Comparison of ENCODE assay signal across 11 cellular contexts in the genomic region with DNA sequence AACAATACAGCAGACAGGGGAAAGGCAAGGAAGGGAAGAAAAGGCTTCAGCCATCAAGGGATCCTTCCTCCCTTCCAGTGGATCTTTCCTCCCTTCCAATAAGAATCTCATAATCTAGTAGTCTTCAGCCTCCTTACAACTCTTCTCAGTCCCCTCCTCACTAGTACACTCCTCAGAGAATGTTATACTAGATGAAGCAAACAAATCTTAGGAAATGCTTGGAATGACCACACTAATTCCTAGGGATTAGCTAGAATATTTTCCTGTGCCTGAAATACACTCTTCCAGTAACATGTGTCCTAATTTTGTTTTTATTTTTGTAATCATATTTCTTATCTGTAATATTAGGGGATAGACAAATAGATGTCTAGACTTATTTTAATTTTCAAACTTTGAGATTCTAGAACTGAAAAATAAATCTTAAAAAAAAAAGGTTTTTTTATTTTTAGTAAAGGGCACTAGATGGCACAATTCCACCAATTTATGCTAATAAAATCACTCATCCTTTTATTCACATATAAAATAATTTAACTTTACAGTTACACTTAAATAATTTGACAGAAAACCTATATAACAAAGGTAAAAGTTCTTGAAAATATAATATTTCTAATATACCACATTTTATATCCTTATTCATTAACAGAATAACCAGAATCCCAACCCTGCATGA. TPM values are rescaled to one million over a fixed set of nuclear protein-coding genes. Genes with fewer than 3 reads are reported as not detected.
DNase-seq lines count a peak whose midpoint lies in the region; ATAC-seq, FAIRE-seq and TF ChIP-seq lines count a peak whose summit lies in the region.
"Had no signal": no experiment of that assay in that cellular context is flagged by ENCODE, and none has a peak within 500 bp of the region (broad histone marks: within the 10 kb centered on the region; RNA-seq: fewer than 3 reads in every experiment).

No MANE protein-coding gene starts in this region.

- peak; percentile 41 for TF ChIP-seq CTCF in D721Med (IDR thresholded peaks at IDR 0.05; ENCODE audit: insufficient read depth, missing control alignments)
- TF ChIP-seq CTCF in MM.1S (IDR thresholded peaks at IDR 0.05; ENCODE audit: low read length) = peak; percentile 22; the same call in 1 of the 2 replicates
- TF ChIP-seq CTCF in chondrocyte (IDR thresholded peaks at IDR 0.05) = peak; percentile 87
- peak; percentile 16 to 52 (median 29) for TF ChIP-seq CTCF in nephron (IDR thresholded peaks at IDR 0.05; ENCODE audit: unreplicated experiment in 3 of 3)

- no peaks in the 10 kb centered on the region for H3K9me3 Mint-ChIP-seq in chondrocyte (ENCODE audit: low read depth)
- no peaks in the 10 kb centered on the region for H3K9me3 Mint-ChIP-seq in nephron
- H3K9me3 Mint-ChIP-seq: activated B cell treated with CpG ODN at 0.5 μM for 24 hours; activated naive CD4-positive, alpha-beta T cell treated with anti-CD3 and anti-CD28 coated beads for 36 hours had no signal

- H3K9ac ChIP-seq in MM.1S (ENCODE audit: low read length) = no peak overlapping the region

- H3K27ac Mint-ChIP-seq in chondrocyte (ENCODE audit: unreplicated experiment) (no peak overlapping the region), nephron (peak overlapping the region in 1 of 3 experiments; percentile 26)
- H3K27ac Mint-ChIP-seq: activated naive CD4-positive, alpha-beta T cell treated with anti-CD3 and anti-CD28 coated beads for 36 hours had no signal

- H3K9me3 ChIP-seq in MM.1S (replicated peaks; ENCODE audit: insufficient read depth, low read length) = no peaks in the 10 kb centered on the region

- H3K27me3 Mint-ChIP-seq in chondrocyte (ENCODE audit: low read depth) (peaks cover 2% of the 10 kb centered on the region), nephron (ENCODE audit: low read depth) (no peaks in the 10 kb centered on the region)
- H3K27me3 Mint-ChIP-seq: activated B cell treated with CpG ODN at 0.5 μM for 24 hours had no signal

- H3K27ac ChIP-seq in MM.1S (ENCODE audit: low read length) = no peak overlapping the region

- DNase-seq in D721Med (ENCODE audit: insufficient read length, low spot score) (no peak), MM.1S (no peak), chondrocyte (ENCODE audit: low spot score) (no peak), NCI-H2107 treated with DMSO at 0.1 percent for 48 hours (lab: John Stamatoyannopoulos, UW; ENCODE audit: unreplicated experiment) (no peak)
- DNase-seq: activated B cell treated with CpG ODN at 0.5 μM for 24 hours; activated naive CD4-positive, alpha-beta T cell treated with anti-CD3 and anti-CD28 coated beads for 36 hours; MV-4-11; substantia nigra had no signal

- no peak overlapping the region for H3K4me3 ChIP-seq in MM.1S (ENCODE audit: low read length)

- ATAC-seq in HG02759 (IDR thresholded peaks at IDR 0.05; ENCODE audit: unreplicated experiment) = no peak
- no peak for ATAC-seq in HG03342 (IDR thresholded peaks at IDR 0.05; ENCODE audit: unreplicated experiment)

- H3K4me2 ChIP-seq in MM.1S (ENCODE audit: low read depth, low read length) = no peak overlapping the region

- no peaks in the 10 kb centered on the region for H3K27me3 ChIP-seq in MM.1S (replicated peaks; ENCODE audit: insufficient read depth, low read length)

- H3K4me1 ChIP-seq in MM.1S (ENCODE audit: low read length) = peaks cover 18% of the 10 kb centered on the region

- no peaks in the 10 kb centered on the region for H4K20me1 ChIP-seq in MM.1S (ENCODE audit: insufficient read depth, low read length)

- FAIRE-seq in D721Med (lab: Jason Lieb, UNC) = no peak

- H3K36me3 ChIP-seq in MM.1S (replicated peaks; ENCODE audit: insufficient read depth, low read length) = no peaks in the 10 kb centered on the region

- H3K4me1 Mint-ChIP-seq in chondrocyte (ENCODE audit: low read depth) (peaks cover 8% of the 10 kb centered on the region), nephron (peaks cover 12% of the 10 kb centered on the region)

- H3K36me3 Mint-ChIP-seq in chondrocyte (ENCODE audit: low read depth) = no peaks in the 10 kb centered on the region
- no peaks in the 10 kb centered on the region for H3K36me3 Mint-ChIP-seq in nephron (ENCODE audit: low read depth)

- H3F3A ChIP-seq in MM.1S (ENCODE audit: insufficient read depth, low read length) = peaks cover 9% of the 10 kb centered on the region

- no peaks in the 10 kb centered on the region for H3K9me2 ChIP-seq in MM.1S (replicated peaks; ENCODE audit: insufficient read depth, low read length)

- no peak overlapping the region for H3K4me3 Mint-ChIP-seq in chondrocyte (ENCODE audit: unreplicated experiment)
- peak overlapping the region in 1 of 3 experiments; percentile 35 for H3K4me3 Mint-ChIP-seq in nephron
- H3K4me3 Mint-ChIP-seq: activated B cell treated with CpG ODN at 0.5 μM for 24 hours; activated naive CD4-positive, alpha-beta T cell treated with anti-CD3 and anti-CD28 coated beads for 36 hours had no signal

- no peaks in the 10 kb centered on the region for H3K79me2 ChIP-seq in MM.1S (ENCODE audit: low read length)

- no peak overlapping the region for H2AFZ ChIP-seq in MM.1S (ENCODE audit: low read length)

RNA-seq across cellular contexts. Expression of gene STPG2, which starts 7.0 kb away (rescaled TPM):
- total RNA-seq in chondrocyte = 0.12 to 0.77 TPM in 2 of 3 replicates, not detected in the other
- total RNA-seq: activated naive CD4-positive, alpha-beta T cell treated with anti-CD3 and anti-CD28 coated beads for 36 hours had no signal

Comparison
In these comparisons a context has a peak if more than half of its experiments do, and no peak if none do; other contexts are left out.
1. CTCF ChIP-seq: peak in every context shown above with its lines; median percentile 87 in chondrocyte; 41 in D721Med; 29 in nephron; 22 in MM.1S.